8 cellular contexts compared by ENCODE assay signal in the genomic region with DNA sequence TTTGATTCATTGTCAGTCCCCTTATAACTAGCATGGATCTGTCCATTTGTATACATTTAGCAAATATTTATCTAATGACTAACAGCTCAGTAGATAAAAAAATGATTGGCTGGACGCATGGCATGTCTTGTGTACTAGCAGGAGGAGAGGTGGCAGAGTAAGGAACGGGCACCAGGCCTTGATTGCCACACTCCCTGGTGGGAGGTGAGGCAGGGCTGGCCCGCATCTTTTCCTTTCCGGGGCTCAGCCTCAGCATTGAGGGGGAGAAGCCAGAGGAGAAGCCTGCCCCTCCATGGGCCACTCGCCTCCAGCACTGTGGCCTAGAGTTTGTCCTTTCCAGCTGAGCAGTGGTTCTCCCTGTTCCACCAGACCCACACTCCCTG.
DNase-seq lines count a peak whose midpoint lies in the region; ATAC-seq and TF ChIP-seq lines count a peak whose summit lies in the region.

No MANE protein-coding gene starts in this region.

- peak overlapping the region; percentile 10; the same call in 1 of the 2 replicates for H3K4me3 ChIP-seq in WERI-Rb-1 (ENCODE audit: low read depth, low read length)
- H3K4me3 ChIP-seq in osteoblast (ENCODE audit: insufficient read depth, low read length): no peak overlapping the region

- H3K27ac ChIP-seq in WERI-Rb-1: peak overlapping the region; percentile 84
- peak overlapping the region; percentile 67 for H3K27ac ChIP-seq in osteoblast (ENCODE audit: low read depth, low read length)

- H3K27me3 ChIP-seq in WERI-Rb-1 (ENCODE audit: insufficient read depth, low read depth, severe bottlenecking) (no peaks in the 10 kb centered on the region), osteoblast (ENCODE audit: insufficient read depth, low read length) (no peaks in the 10 kb centered on the region)

- peaks cover 17% of the 10 kb centered on the region for H3K4me1 ChIP-seq in osteoblast (ENCODE audit: insufficient read depth, low read length)

- H3K36me3 ChIP-seq in WERI-Rb-1: peaks cover 45% of the 10 kb centered on the region
- peaks cover 8% of the 10 kb centered on the region for H3K36me3 ChIP-seq in osteoblast (ENCODE audit: insufficient read depth, low read length)

- no peak overlapping the region for H2AFZ ChIP-seq in osteoblast (ENCODE audit: low read length)

- no peaks in the 10 kb centered on the region for H4K20me1 ChIP-seq in osteoblast (ENCODE audit: insufficient read depth, low read length)

- H3K79me2 ChIP-seq in osteoblast (ENCODE audit: insufficient read depth, low read length): no peaks in the 10 kb centered on the region

- ATAC-seq in GM18498 (IDR thresholded peaks at IDR 0.05; ENCODE audit: unreplicated experiment): peak; percentile 5
- peak; percentile 9 for ATAC-seq in HG03196 (IDR thresholded peaks at IDR 0.05; ENCODE audit: unreplicated experiment)
- ATAC-seq in HG03521 (IDR thresholded peaks at IDR 0.05; ENCODE audit: unreplicated experiment): no peak
- ATAC-seq in GM19452 (IDR thresholded peaks at IDR 0.05; ENCODE audit: unreplicated experiment): no peak

- peak overlapping the region; percentile 28 for H3K4me2 ChIP-seq in osteoblast (ENCODE audit: insufficient read depth, low read length)

- TF ChIP-seq CTCF in WERI-Rb-1 (IDR thresholded peaks at IDR 0.05; ENCODE audit: low read depth, low read length) (no peak), osteoblast (IDR thresholded peaks at IDR 0.05; ENCODE audit: extremely low read depth, low read depth, low read length) (no peak)

- DNase-seq in WERI-Rb-1 (peak; percentile 26), osteoblast (ENCODE audit: insufficient read length, low spot score, missing footprints) (peak; percentile 85), SKM-1 treated with dmso at 0.1 percent for 144 hours (lab: John Stamatoyannopoulos, UW; ENCODE audit: unreplicated experiment) (no peak), 8988T (no peak)

- H3K9me3 ChIP-seq in WERI-Rb-1 (ENCODE audit: severe bottlenecking) (peaks cover 3% of the 10 kb centered on the region), osteoblast (ENCODE audit: low read depth, low read length) (no peaks in the 10 kb centered on the region)

Comparison
In these comparisons a context has a peak if more than half of its experiments do, and no peak if none do; other contexts are left out.
1. ATAC-seq: peak in GM18498 (single experiment) and HG03196 (single experiment); none in HG03521 (single experiment) and GM19452 (single experiment).
2. DNase-seq: peak in WERI-Rb-1 (single experiment) and osteoblast (single experiment); none in SKM-1 treated with dmso at 0.1 percent for 144 hours (single experiment) and 8988T (single experiment).